ENCODE assay signal across 10 cellular contexts in the genomic region with DNA sequence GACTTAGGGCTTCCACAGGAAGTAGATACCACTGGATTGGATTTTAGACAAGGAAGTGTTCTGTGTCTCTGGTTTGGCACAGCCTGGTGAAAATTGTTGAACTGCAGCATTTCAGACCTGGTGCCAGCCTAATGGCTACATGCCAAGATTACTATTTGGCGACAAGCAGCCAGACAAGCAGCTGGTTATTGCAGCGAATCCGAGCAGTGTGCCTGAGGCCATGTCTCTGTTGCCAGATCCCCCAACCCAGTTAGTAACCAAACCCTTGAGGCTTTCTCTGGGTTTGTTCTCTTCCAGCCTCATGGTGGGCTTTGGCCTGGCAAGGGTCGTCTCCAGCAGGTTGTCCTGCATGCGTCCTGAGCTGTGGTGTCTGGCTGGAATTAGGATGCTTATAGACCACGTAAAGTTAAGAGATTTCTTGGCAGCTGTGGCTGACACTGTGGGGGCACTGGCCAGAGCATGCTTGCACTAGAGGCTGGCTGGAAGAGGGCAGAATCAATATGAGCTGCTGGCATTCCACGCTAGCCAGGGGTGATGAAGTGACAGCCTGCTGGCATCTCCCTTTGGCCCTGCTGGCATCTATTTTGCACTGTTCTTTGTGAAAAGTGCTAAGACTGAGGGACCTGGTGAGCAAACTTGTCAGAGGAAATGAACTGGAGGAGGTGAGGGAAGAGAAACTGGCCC.
A peak's percentile ranks its signal among the peaks of the same experiment; 100 is the strongest.
DNase-seq lines count a peak whose midpoint lies in the region; ATAC-seq and FAIRE-seq lines count a peak whose summit lies in the region.
"Had no signal": no experiment of that assay in that cellular context is flagged by ENCODE, and none has a peak within 500 bp of the region (broad histone marks: within the 10 kb centered on the region; RNA-seq: fewer than 3 reads in every experiment).

No MANE protein-coding gene starts in this region.

- ATAC-seq in Right ventricle myocardium superior (ENCODE audit: poor library complexity) (peak; percentile 76), HG03139 (IDR thresholded peaks at IDR 0.05; ENCODE audit: unreplicated experiment) (no peak), GM21737 (IDR thresholded peaks at IDR 0.05; ENCODE audit: unreplicated experiment) (no peak)

- peak overlapping the region; percentile 38 for H3K18ac ChIP-seq in trophoblast cell (ENCODE audit: low read length)

- CTCF ChIA-PET in activated naive CD4-positive, alpha-beta T cell treated with anti-CD3 and anti-CD28 coated beads, Interleukin-2, amount 10 ng/mL, durations not matched to agents 7 days and 5 days (lab: Charles Lee): no interaction called here

- intact Hi-C loops in Right ventricle myocardium superior (cut with DNase I): no loop called here
- intact Hi-C loops in activated CD4-positive, alpha-beta T cell treated with anti-CD3 and anti-CD28 coated beads, Interleukin-2, amount 10 ng/mL, durations not matched to agents 24 days and 14 days (cut with micrococcal nuclease): no loop called here

- no peak overlapping the region for H4K12ac ChIP-seq in trophoblast cell (ENCODE audit: low read depth, low read length)

- no peaks in the 10 kb centered on the region for H3K79me2 ChIP-seq in trophoblast cell (ENCODE audit: control insufficient read depth, insufficient read depth, low read length, poor library complexity)

- FAIRE-seq in RCC 7860 (lab: Jason Lieb, UNC): no peak

- no peak overlapping the region for H3K4me2 ChIP-seq in trophoblast cell (ENCODE audit: low read length)
- H3K4me2 ChIP-seq: smooth muscle cell had no signal

- DNase-seq in ELF-1 (ENCODE audit: low read depth, low spot score): peak; percentile 56
- peak; percentile 25 for DNase-seq in RCC 7860 (ENCODE audit: low spot score)
- peak; percentile 43 for DNase-seq in Right ventricle myocardium superior
- DNase-seq in trophoblast cell: no peak
- DNase-seq in activated naive CD4-positive, alpha-beta T cell treated with anti-CD3 and anti-CD28 coated beads, Interleukin-2, amount 10 ng/mL, durations not matched to agents 7 days and 5 days: no peak
- no peak for DNase-seq in activated CD4-positive, alpha-beta T cell treated with anti-CD3 and anti-CD28 coated beads, Interleukin-2, amount 10 ng/mL, durations not matched to agents 24 days and 14 days
- DNase-seq: CD4-positive, CD25-positive, alpha-beta regulatory T cell had no signal

- no peak overlapping the region for H3K4me3 ChIP-seq in trophoblast cell (ENCODE audit: low read depth, low read length)
- H3K4me3 ChIP-seq: smooth muscle cell had no signal

- no peaks in the 10 kb centered on the region for H3K27me3 ChIP-seq in trophoblast cell (ENCODE audit: insufficient read depth, low read length)

- H3K27me3 Mint-ChIP-seq in activated naive CD4-positive, alpha-beta T cell treated with anti-CD3 and anti-CD28 coated beads, Interleukin-2, amount 10 ng/mL, durations not matched to agents 7 days and 5 days: no peaks in the 10 kb centered on the region
- H3K27me3 Mint-ChIP-seq in activated CD4-positive, alpha-beta T cell treated with anti-CD3 and anti-CD28 coated beads, Interleukin-2, amount 10 ng/mL, durations not matched to agents 24 days and 14 days: no peaks in the 10 kb centered on the region
- H3K27me3 Mint-ChIP-seq: CD4-positive, CD25-positive, alpha-beta regulatory T cell had no signal

- no peaks in the 10 kb centered on the region for H3K36me3 Mint-ChIP-seq in activated naive CD4-positive, alpha-beta T cell treated with anti-CD3 and anti-CD28 coated beads, Interleukin-2, amount 10 ng/mL, durations not matched to agents 7 days and 5 days
- no peaks in the 10 kb centered on the region for H3K36me3 Mint-ChIP-seq in activated CD4-positive, alpha-beta T cell treated with anti-CD3 and anti-CD28 coated beads, Interleukin-2, amount 10 ng/mL, durations not matched to agents 24 days and 14 days (ENCODE audit: low read depth)

- H3K4me1 ChIP-seq in trophoblast cell (ENCODE audit: control insufficient read depth in 1 of 2, insufficient read depth in 2 of 2, low read length in 2 of 2): peaks cover 6 to 9% of the 10 kb centered on the region in 2 experiments

- H4K8ac ChIP-seq in trophoblast cell (ENCODE audit: low read depth, low read length): peak overlapping the region; percentile 8

- H2AK5ac ChIP-seq in trophoblast cell (ENCODE audit: low read length): no peak overlapping the region

- H4K91ac ChIP-seq in trophoblast cell (ENCODE audit: low read depth, low read length): peak overlapping the region; percentile 54

- H3K9me3 ChIP-seq in trophoblast cell (ENCODE audit: insufficient read depth, low read depth, low read length): no peaks in the 10 kb centered on the region

- H3K27ac ChIP-seq in trophoblast cell (ENCODE audit: low read depth, low read length): peak overlapping the region; percentile 11

- H3K9ac ChIP-seq in trophoblast cell (ENCODE audit: low read length): no peak overlapping the region

- H3K23ac ChIP-seq in trophoblast cell (ENCODE audit: low read length): no peak overlapping the region

- no peak overlapping the region for H2BK120ac ChIP-seq in trophoblast cell (ENCODE audit: insufficient read depth, low read length, poor library complexity)

- WGBS in trophoblast cell (ENCODE audit: extremely low coverage, insufficient coverage, insufficient read length): no CpG with 5 or more reads among the region's 7 CpGs

- no peak overlapping the region for H2BK5ac ChIP-seq in trophoblast cell (ENCODE audit: low read depth, low read length, poor library complexity)

- no peaks in the 10 kb centered on the region for H3K4me1 Mint-ChIP-seq in activated naive CD4-positive, alpha-beta T cell treated with anti-CD3 and anti-CD28 coated beads, Interleukin-2, amount 10 ng/mL, durations not matched to agents 7 days and 5 days
- H3K4me1 Mint-ChIP-seq in activated CD4-positive, alpha-beta T cell treated with anti-CD3 and anti-CD28 coated beads, Interleukin-2, amount 10 ng/mL, durations not matched to agents 24 days and 14 days: no peaks in the 10 kb centered on the region
- H3K4me1 Mint-ChIP-seq: CD4-positive, CD25-positive, alpha-beta regulatory T cell had no signal

- H2BK12ac ChIP-seq in trophoblast cell (ENCODE audit: low read length): peak overlapping the region; percentile 29

- H3K27ac Mint-ChIP-seq in activated naive CD4-positive, alpha-beta T cell treated with anti-CD3 and anti-CD28 coated beads, Interleukin-2, amount 10 ng/mL, durations not matched to agents 7 days and 5 days: no peak overlapping the region
- H3K27ac Mint-ChIP-seq in activated CD4-positive, alpha-beta T cell treated with anti-CD3 and anti-CD28 coated beads, Interleukin-2, amount 10 ng/mL, durations not matched to agents 24 days and 14 days: no peak overlapping the region
- H3K27ac Mint-ChIP-seq: CD4-positive, CD25-positive, alpha-beta regulatory T cell had no signal

- H2AFZ ChIP-seq in trophoblast cell (ENCODE audit: insufficient read depth, low read length, poor library complexity): no peak overlapping the region

- no peaks in the 10 kb centered on the region for H3K36me3 ChIP-seq in trophoblast cell (ENCODE audit: control insufficient read depth in 1 of 2, insufficient read depth in 2 of 2, low read length in 2 of 2)

- H3K14ac ChIP-seq in trophoblast cell (ENCODE audit: low read length): no peak overlapping the region

- no peak overlapping the region for H3K4ac ChIP-seq in trophoblast cell (ENCODE audit: low read depth, low read length)

- H3K9me3 Mint-ChIP-seq in activated naive CD4-positive, alpha-beta T cell treated with anti-CD3 and anti-CD28 coated beads, Interleukin-2, amount 10 ng/mL, durations not matched to agents 7 days and 5 days: no peaks in the 10 kb centered on the region
- no peaks in the 10 kb centered on the region for H3K9me3 Mint-ChIP-seq in activated CD4-positive, alpha-beta T cell treated with anti-CD3 and anti-CD28 coated beads, Interleukin-2, amount 10 ng/mL, durations not matched to agents 24 days and 14 days

- H3K79me1 ChIP-seq in trophoblast cell (ENCODE audit: low read length): peaks cover 3% of the 10 kb centered on the region

- H3K4me3 Mint-ChIP-seq in activated naive CD4-positive, alpha-beta T cell treated with anti-CD3 and anti-CD28 coated beads, Interleukin-2, amount 10 ng/mL, durations not matched to agents 7 days and 5 days: no peak overlapping the region
- no peak overlapping the region for H3K4me3 Mint-ChIP-seq in activated CD4-positive, alpha-beta T cell treated with anti-CD3 and anti-CD28 coated beads, Interleukin-2, amount 10 ng/mL, durations not matched to agents 24 days and 14 days
- H3K4me3 Mint-ChIP-seq: CD4-positive, CD25-positive, alpha-beta regulatory T cell had no signal

Comparison
In these comparisons a context has a peak if more than half of its experiments do, and no peak if none do; other contexts are left out.
1. DNase-seq: peak in ELF-1 (single experiment), RCC 7860 (single experiment) and Right ventricle myocardium superior (single experiment); none in trophoblast cell (0 of 2), activated naive CD4-positive, alpha-beta T cell treated with anti-CD3 and anti-CD28 coated beads, Interleukin-2, amount 10 ng/mL, durations not matched to agents 7 days and 5 days (single experiment) and activated CD4-positive, alpha-beta T cell treated with anti-CD3 and anti-CD28 coated beads, Interleukin-2, amount 10 ng/mL, durations not matched to agents 24 days and 14 days (single experiment).